28 cellular contexts compared by ENCODE assay signal in genomic region chr12:58532855-58533608, GRCh38.
"Had no signal": no experiment of that assay in that cellular context is flagged by ENCODE, and none has a peak within 500 bp of the region (broad histone marks: within the 10 kb centered on the region; RNA-seq: fewer than 3 reads in every experiment).

No MANE protein-coding gene starts in this region.

- H3K27ac ChIP-seq: body of pancreas, RWPE1, SJSA1 had no signal

- H3K36me3 ChIP-seq: SJSA1 had no signal

- H3K4me3 Mint-ChIP-seq: activated CD4-positive, alpha-beta T cell treated with anti-CD3 and anti-CD28 coated beads, Interleukin-2, amount 10 ng/mL, durations not matched to agents 24 days and 14 days; activated naive CD4-positive, alpha-beta T cell treated with anti-CD3 and anti-CD28 coated beads, Interleukin-2, amount 10 ng/mL, durations not matched to agents 7 days and 5 days; activated T-cell treated with anti-CD3 and anti-CD28 coated beads, Interleukin-2, amount 50 U/mL, for 4 hours; central memory CD8-positive, alpha-beta T cell; T-helper 2 cell treated with Interferon-gamma antibody and Interleukin-4, amounts not matched to agents 5 μg/mL and 100 μg/mL, for 36 hours; WTC11 had no signal

- H3K9me3 ChIP-seq: body of pancreas had no signal

- H3K9me3 Mint-ChIP-seq: activated CD4-positive, alpha-beta T cell treated with anti-CD3 and anti-CD28 coated beads, Interleukin-2, amount 10 ng/mL, durations not matched to agents 24 days and 14 days; activated naive CD4-positive, alpha-beta T cell treated with anti-CD3 and anti-CD28 coated beads, Interleukin-2, amount 10 ng/mL, durations not matched to agents 7 days and 5 days; activated T-cell treated with anti-CD3 and anti-CD28 coated beads, Interleukin-2, amount 50 U/mL, for 4 hours; activated T-helper 2 cell treated with anti-CD3 and anti-CD28 coated beads, Interferon-gamma antibody, Interleukin-2, Interleukin-4, amounts not matched to agents 10 μg/mL and 5 μg/mL and 100 μg/mL, durations not matched to agents 14 hours and 24 hours and 36 hours; T-helper 2 cell treated with Interferon-gamma antibody and Interleukin-4, amounts not matched to agents 5 μg/mL and 100 μg/mL, for 36 hours had no signal

- H3K27me3 Mint-ChIP-seq: activated CD4-positive, alpha-beta T cell treated with anti-CD3 and anti-CD28 coated beads, Interleukin-2, amount 10 ng/mL, durations not matched to agents 24 days and 14 days; activated naive CD4-positive, alpha-beta T cell treated with anti-CD3 and anti-CD28 coated beads, Interleukin-2, amount 10 ng/mL, durations not matched to agents 7 days and 5 days; central memory CD8-positive, alpha-beta T cell had no signal

- H3K4me1 ChIP-seq: body of pancreas had no signal

- H3K36me3 Mint-ChIP-seq: activated naive CD4-positive, alpha-beta T cell treated with anti-CD3 and anti-CD28 coated beads, Interleukin-2, amount 10 ng/mL, durations not matched to agents 7 days and 5 days; WTC11 had no signal

- DNase-seq: activated CD4-positive, alpha-beta T cell treated with anti-CD3 and anti-CD28 coated beads for 1 hour; activated CD4-positive, alpha-beta T cell treated with anti-CD3 and anti-CD28 coated beads, Interleukin-2, amount 10 ng/mL, durations not matched to agents 24 days and 14 days; activated CD4-positive, alpha-beta T cell treated with anti-CD3 and anti-CD28 coated beads, Interleukin-2, amount 50 U/mL, for 48 hours; activated CD8-positive, alpha-beta memory T cell treated with anti-CD3 and anti-CD28 coated beads for 24 hours; activated gamma-delta T cell treated with Interleukin-2 at 50 U/mL for 16 hours; activated naive CD4-positive, alpha-beta T cell treated with anti-CD3 and anti-CD28 coated beads, Interleukin-2, amount 10 ng/mL, durations not matched to agents 7 days and 5 days; activated T-cell treated with anti-CD3 and anti-CD28 coated beads, Interleukin-2, amount 50 U/mL, for 4 hours; aorta; body of pancreas; Kasumi-1; KBM-7; NCI-H1092; NCI-H1930; NCI-H2171; NCI-H2227 treated with DMSO at 0.1 percent for 48 hours; NCI-H446 treated with DMSO at 0.1 percent for 48 hours; NCI-H524 treated with DMSO at 0.1 percent for 48 hours; NCI-H82; SHP77; SW 1271 had no signal

- H3K4me3 ChIP-seq: body of pancreas, SJSA1 had no signal

- H3K4me1 Mint-ChIP-seq: activated CD4-positive, alpha-beta T cell treated with anti-CD3 and anti-CD28 coated beads, Interleukin-2, amount 10 ng/mL, durations not matched to agents 24 days and 14 days; activated naive CD4-positive, alpha-beta T cell treated with anti-CD3 and anti-CD28 coated beads, Interleukin-2, amount 10 ng/mL, durations not matched to agents 7 days and 5 days; central memory CD8-positive, alpha-beta T cell had no signal

- ATAC-seq: activated T-cell treated with anti-CD3 and anti-CD28 coated beads, Interleukin-2, amount 50 U/mL, for 4 hours; body of pancreas; Panc1; SK-N-SH treated with all-trans-retinoic acid at 6 μM for 48 hours; WTC11 had no signal

- H3K27ac Mint-ChIP-seq: activated CD4-positive, alpha-beta T cell treated with anti-CD3 and anti-CD28 coated beads, Interleukin-2, amount 10 ng/mL, durations not matched to agents 24 days and 14 days; activated naive CD4-positive, alpha-beta T cell treated with anti-CD3 and anti-CD28 coated beads, Interleukin-2, amount 10 ng/mL, durations not matched to agents 7 days and 5 days; activated T-helper 2 cell treated with anti-CD3 and anti-CD28 coated beads, Interferon-gamma antibody, Interleukin-2, Interleukin-4, amounts not matched to agents 10 μg/mL and 5 μg/mL and 100 μg/mL, durations not matched to agents 14 hours and 24 hours and 36 hours; T-helper 2 cell treated with Interferon-gamma antibody and Interleukin-4, amounts not matched to agents 5 μg/mL and 100 μg/mL, for 36 hours; WTC11 had no signal

- H3K27me3 ChIP-seq: body of pancreas, SJSA1 had no signal
